In genomic region chr22:37178350-37179125, GRCh38 we compare ENCODE assay signal across 14 cellular contexts. TPM values are rescaled to one million over a fixed set of nuclear protein-coding genes. Genes with fewer than 3 reads are reported as not detected.
DNase-seq lines count a peak whose midpoint lies in the region; ATAC-seq and TF ChIP-seq lines count a peak whose summit lies in the region.
"Had no signal": no experiment of that assay in that cellular context is flagged by ENCODE, and none has a peak within 500 bp of the region (broad histone marks: within the 10 kb centered on the region; RNA-seq: fewer than 3 reads in every experiment).

No MANE protein-coding gene starts in this region.

- BruUV-seq in A673 (replicated peaks; lab: Mats Ljungman, UMichigan): no TSS peak

- ATAC-seq in T-helper 17 cell (no peak), HG03108 (IDR thresholded peaks at IDR 0.05; ENCODE audit: unreplicated experiment) (no peak), HG02763 (IDR thresholded peaks at IDR 0.05; ENCODE audit: unreplicated experiment) (no peak)
- ATAC-seq: GM12878 had no signal

- peaks cover 0 to 10% (median 8%) of the 10 kb centered on the region in 3 donors for H3K27me3 Mint-ChIP-seq in CD14-positive monocyte (ENCODE audit: low read depth in 3 of 3)
- peaks cover 32% of the 10 kb centered on the region for H3K27me3 Mint-ChIP-seq in T-helper 17 cell
- peaks cover 28% of the 10 kb centered on the region for H3K27me3 Mint-ChIP-seq in progenitor cell of endocrine pancreas
- H3K27me3 Mint-ChIP-seq: stimulated activated naive CD8-positive, alpha-beta T cell treated with anti-CD3 and anti-CD28 coated beads, Interleukin-15, Interleukin-2, amounts not matched to agents 100 ng/mL and 50 ng/mL, for 24 hours had no signal

- DNase-seq in CD14-positive monocyte (ENCODE audit: low spot score) (peak; percentile 71), T-helper 17 cell (no peak), cardiac muscle cell (ENCODE audit: low read depth in 1 of 2, low spot score in 1 of 2) (peak in 1 of 2 donors; percentile 72), A673 (ENCODE audit: low spot score) (no peak), progenitor cell of endocrine pancreas (ENCODE audit: low spot score, unreplicated experiment) (no peak)
- DNase-seq: activated CD4-positive, alpha-beta T cell treated with anti-CD3 and anti-CD28 coated beads, Interleukin-2, amount 50 U/mL, for 4 hours; cortex of kidney; NCI-H1092 had no signal

- TF ChIP-seq CTCF in CD14-positive monocyte (IDR thresholded peaks at IDR 0.05) (no peak), cardiac muscle cell (IDR thresholded peaks at IDR 0.05; ENCODE audit: low read depth, low read length) (no peak), neutrophil (IDR thresholded peaks at IDR 0.05) (no peak), A673 (conservative IDR thresholded peaks at IDR 0.05; ENCODE audit: low read depth, low read length) (no peak), progenitor cell of endocrine pancreas (IDR thresholded peaks at IDR 0.05; ENCODE audit: unreplicated experiment) (no peak)

- H3K27ac ChIP-seq in cardiac muscle cell (peak overlapping the region; percentile 25), neutrophil (peak overlapping the region; percentile 89), A673 (ENCODE audit: low read depth, low read length, poor library complexity, severe bottlenecking) (no peak overlapping the region)

- CTCF ChIA-PET in A673 (lab: Charles Lee): no interaction called here

- intact Hi-C loops in CD14-positive monocyte (cut with micrococcal nuclease) (no loop called here), A673 (cut with micrococcal nuclease; ENCODE audit: unreplicated experiment) (no loop called here)

- H3K4me3 Mint-ChIP-seq in CD14-positive monocyte (peak overlapping the region in 1 of 2 donors; percentile 90), T-helper 17 cell (no peak overlapping the region), progenitor cell of endocrine pancreas (ENCODE audit: low read depth) (no peak overlapping the region)
- H3K4me3 Mint-ChIP-seq: stimulated activated naive CD8-positive, alpha-beta T cell treated with anti-CD3 and anti-CD28 coated beads, Interleukin-15, Interleukin-2, amounts not matched to agents 100 ng/mL and 50 ng/mL, for 24 hours had no signal

- H3K4me1 ChIP-seq in cardiac muscle cell (ENCODE audit: low read depth) (peaks cover 6% of the 10 kb centered on the region), neutrophil (ENCODE audit: control insufficient read depth in 1 of 2, insufficient read depth in 1 of 2, low read depth in 1 of 2, low read length in 1 of 2) (peaks cover 51 to 62% of the 10 kb centered on the region in 2 experiments), A673 (ENCODE audit: insufficient read depth, low read length, poor library complexity, severe bottlenecking) (no peaks in the 10 kb centered on the region)

- H3K9me3 ChIP-seq in T-helper 17 cell (ENCODE audit: control insufficient read depth, low read length, poor library complexity, severe bottlenecking): no peaks in the 10 kb centered on the region
- H3K9me3 ChIP-seq in cardiac muscle cell (ENCODE audit: low read depth): no peaks in the 10 kb centered on the region
- no peaks in the 10 kb centered on the region for H3K9me3 ChIP-seq in neutrophil
- no peaks in the 10 kb centered on the region for H3K9me3 ChIP-seq in A673 (ENCODE audit: low read depth, low read length, poor library complexity, severe bottlenecking)

- peaks cover 43% of the 10 kb centered on the region for H3K4me1 Mint-ChIP-seq in CD14-positive monocyte
- H3K4me1 Mint-ChIP-seq in T-helper 17 cell: peaks cover 12% of the 10 kb centered on the region
- H3K4me1 Mint-ChIP-seq in progenitor cell of endocrine pancreas (ENCODE audit: low read depth): peaks cover 1% of the 10 kb centered on the region

- H3K9me3 Mint-ChIP-seq in CD14-positive monocyte: peaks cover 0 to 5% (median 0%) of the 10 kb centered on the region in 7 donors
- no peaks in the 10 kb centered on the region for H3K9me3 Mint-ChIP-seq in progenitor cell of endocrine pancreas (ENCODE audit: low read depth)
- H3K9me3 Mint-ChIP-seq: stimulated activated naive CD8-positive, alpha-beta T cell treated with anti-CD3 and anti-CD28 coated beads, Interleukin-15, Interleukin-2, amounts not matched to agents 100 ng/mL and 50 ng/mL, for 24 hours had no signal

- peaks cover 0 to 4% of the 10 kb centered on the region in 2 donors for H3K36me3 Mint-ChIP-seq in CD14-positive monocyte
- H3K36me3 Mint-ChIP-seq in T-helper 17 cell (ENCODE audit: low read depth): peaks cover 9% of the 10 kb centered on the region
- no peaks in the 10 kb centered on the region for H3K36me3 Mint-ChIP-seq in progenitor cell of endocrine pancreas (ENCODE audit: insufficient read depth)

- H3K27ac Mint-ChIP-seq in CD14-positive monocyte (peak overlapping the region; percentile 2 to 94 (median 89)), T-helper 17 cell (peak overlapping the region; percentile 89), progenitor cell of endocrine pancreas (no peak overlapping the region)

- H3K4me3 ChIP-seq in cardiac muscle cell: no peak overlapping the region
- H3K4me3 ChIP-seq in neutrophil (ENCODE audit: low read depth in 1 of 2, low read length in 1 of 2): peak overlapping the region; percentile 6 to 54
- H3K4me3 ChIP-seq in A673 (ENCODE audit: low read depth, low read length, poor library complexity, severe bottlenecking): no peak overlapping the region
- H3K4me3 ChIP-seq: GM12878 had no signal

- no peaks in the 10 kb centered on the region for H3K36me3 ChIP-seq in cardiac muscle cell
- no peaks in the 10 kb centered on the region for H3K36me3 ChIP-seq in neutrophil
- no peaks in the 10 kb centered on the region for H3K36me3 ChIP-seq in A673 (ENCODE audit: insufficient read depth, low read length, poor library complexity, severe bottlenecking)

- POLR2A ChIA-PET in A673 (lab: Charles Lee; ENCODE audit: low non-redundant PET): no interaction called here

- H3K27me3 ChIP-seq in cardiac muscle cell (no peaks in the 10 kb centered on the region), neutrophil (no peaks in the 10 kb centered on the region), A673 (replicated peaks; ENCODE audit: insufficient read depth, low read depth, low read length, poor library complexity) (no peaks in the 10 kb centered on the region)

RNA-seq across cellular contexts. Expression of gene C1QTNF6, which starts 9.5 kb away (rescaled TPM):
- polyA plus RNA-seq in CD14-positive monocyte (under 1 TPM; 0.14 to 0.24 TPM), cardiac muscle cell (6.4 and 10.4 TPM in 2 replicates)
- total RNA-seq in T-helper 17 cell (10 to 100 TPM; 11.2 to 11.8 TPM), cardiac muscle cell (9.8 and 16.4 TPM in 2 replicates), A673 (2021) (6.3 and 8.6 TPM in 2 replicates), progenitor cell of endocrine pancreas (13.8 and 14.5 TPM in 2 replicates)

RNA-seq across cellular contexts. Expression of gene IL2RB, which starts 28.8 kb away (rescaled TPM):
- 1 to 10 TPM in 1 of 2 donors, under 1 TPM in 1; 0.60 to 1.7 TPM for polyA plus RNA-seq in CD14-positive monocyte
- 100 to 1,000 TPM in 1 of 2 donors, 10 to 100 TPM in 1; 76.4 to 107 TPM for total RNA-seq in T-helper 17 cell
- total RNA-seq in cardiac muscle cell: 0.18 TPM in 1 of 2 replicates, not detected in the other
- polyA plus RNA-seq in cardiac muscle cell: 0.50 TPM in 1 of 2 replicates, not detected in the other
- 0.97 and 1.5 TPM in 2 replicates for total RNA-seq in A673 (2021)
- not detected in 2 replicates for total RNA-seq in progenitor cell of endocrine pancreas

RNA-seq across cellular contexts. Expression of gene SSTR3, which starts 33.7 kb away (rescaled TPM):
- polyA plus RNA-seq in CD14-positive monocyte: not detected
- total RNA-seq in T-helper 17 cell: 1 to 10 TPM in 1 of 2 donors, under 1 TPM in 1; 0.37 to 2.1 TPM
- total RNA-seq in cardiac muscle cell: 0.06 and 0.21 TPM in 2 replicates
- not detected in 2 replicates for polyA plus RNA-seq in cardiac muscle cell
- total RNA-seq in A673 (2021): not detected in 2 replicates
- total RNA-seq in progenitor cell of endocrine pancreas: 1.3 and 1.9 TPM in 2 replicates
- polyA plus RNA-seq: BJ had no signal

Comparison
In these comparisons a context has a peak if more than half of its experiments do, and no peak if none do; other contexts are left out.
1. H3K4me3 ChIP-seq: peak in neutrophil (2 of 2); none in cardiac muscle cell (single experiment) and A673 (single experiment).
2. RNA of gene IL2RB, which starts 28.8 kb away (total RNA-seq): 76.4 to 107 TPM in T-helper 17 cell; 0.97 to 1.5 TPM in A673, 0.18 TPM in cardiac muscle cell and not detected in progenitor cell of endocrine pancreas; every median in the first group is over 10 times any median in the second.